ENCODE assay signal across 15 cellular contexts in genomic region chr16:67987460-67988160, GRCh38. TPM values are rescaled to one million over a fixed set of nuclear protein-coding genes. Genes with fewer than 3 reads are reported as not detected.
DNase-seq lines count a peak whose midpoint lies in the region; ATAC-seq lines count a peak whose summit lies in the region.
"Had no signal": no experiment of that assay in that cellular context is flagged by ENCODE, and none has a peak within 500 bp of the region (broad histone marks: within the 10 kb centered on the region; RNA-seq: fewer than 3 reads in every experiment).

No MANE protein-coding gene starts in this region.

- no peak for DNase-seq in activated CD4-positive, alpha-beta T cell treated with anti-CD3 and anti-CD28 coated beads for 36 hours
- no peak for DNase-seq in activated CD4-positive, alpha-beta T cell treated with anti-CD3 and anti-CD28 coated beads, Interleukin-2, amount 50 U/mL, for 48 hours
- DNase-seq in right cardiac atrium: peak; percentile 47 to 65 (median 58)
- DNase-seq in renal cortical epithelial cell (ENCODE audit: low read depth): peak; percentile 19
- DNase-seq in stimulated activated CD4-positive, alpha-beta T cell treated with anti-CD3 and anti-CD28 coated beads, Interleukin-4, amount 100 ng/mL, for 1 hour: no peak
- DNase-seq in stimulated activated naive CD4-positive, alpha-beta T cell treated with Interleukin-2 at 50 U/mL for 16 hours (lab: John Stamatoyannopoulos, UW): no peak
- no peak for DNase-seq in HPDE6-E6E7 (ENCODE audit: extremely low spot score)
- DNase-seq: DMS53, foreskin fibroblast, left lung, NCI-H1105 treated with DMSO at 0.1 percent for 48 hours, sigmoid colon had no signal

- no peaks in the 10 kb centered on the region for H3K27me3 Mint-ChIP-seq in activated CD4-positive, alpha-beta T cell treated with anti-CD3 and anti-CD28 coated beads for 36 hours
- H3K27me3 Mint-ChIP-seq in activated T-helper 17 cell treated with anti-CD3 and anti-CD28 coated beads, Interleukin-2, amount 50 U/mL, for 72 hours: no peaks in the 10 kb centered on the region

- CTCF ChIA-PET in activated CD4-positive, alpha-beta T cell treated with anti-CD3 and anti-CD28 coated beads for 36 hours (lab: Charles Lee): interaction anchor here (0.6 to 1.4 kb wide), 5 partner anchors 11 to 138 kb away, joined by 3 to 5 read pairs (median 3); partner anchors contain the start of genes CTRL and DPEP2

- peak overlapping the region; percentile 9 for H3K27ac ChIP-seq in right cardiac atrium (ENCODE audit: low read length)
- H3K27ac ChIP-seq: sigmoid colon had no signal

- H3K4me1 Mint-ChIP-seq in activated CD4-positive, alpha-beta T cell treated with anti-CD3 and anti-CD28 coated beads for 36 hours: peaks cover 28% of the 10 kb centered on the region
- peaks cover 12% of the 10 kb centered on the region for H3K4me1 Mint-ChIP-seq in activated T-helper 17 cell treated with anti-CD3 and anti-CD28 coated beads, Interleukin-2, amount 50 U/mL, for 72 hours

- no peak overlapping the region for H3K4me3 ChIP-seq in right cardiac atrium (ENCODE audit: low read length)
- H3K4me3 ChIP-seq: left lung, sigmoid colon had no signal

- H3K9me3 Mint-ChIP-seq in activated CD4-positive, alpha-beta T cell treated with anti-CD3 and anti-CD28 coated beads for 36 hours (ENCODE audit: low read depth): no peaks in the 10 kb centered on the region
- H3K9me3 Mint-ChIP-seq in activated T-helper 17 cell treated with anti-CD3 and anti-CD28 coated beads, Interleukin-2, amount 50 U/mL, for 72 hours: no peaks in the 10 kb centered on the region

- no peaks in the 10 kb centered on the region for H3K36me3 Mint-ChIP-seq in activated CD4-positive, alpha-beta T cell treated with anti-CD3 and anti-CD28 coated beads for 36 hours (ENCODE audit: low read depth)
- no peaks in the 10 kb centered on the region for H3K36me3 Mint-ChIP-seq in activated T-helper 17 cell treated with anti-CD3 and anti-CD28 coated beads, Interleukin-2, amount 50 U/mL, for 72 hours (ENCODE audit: low read depth)

- peak overlapping the region; percentile 1 for H3K27ac Mint-ChIP-seq in activated CD4-positive, alpha-beta T cell treated with anti-CD3 and anti-CD28 coated beads for 36 hours
- peak overlapping the region; percentile 86 for H3K27ac Mint-ChIP-seq in activated T-helper 17 cell treated with anti-CD3 and anti-CD28 coated beads, Interleukin-2, amount 50 U/mL, for 72 hours

- 55% methylated on average over 11 of the region's 11 CpGs for WGBS in right cardiac atrium

- ATAC-seq in activated CD4-positive, alpha-beta T cell treated with anti-CD3 and anti-CD28 coated beads for 36 hours: no peak
- ATAC-seq in activated T-helper 17 cell treated with anti-CD3 and anti-CD28 coated beads, Interleukin-2, amount 50 U/mL, for 72 hours (replicated peaks): no peak
- ATAC-seq in right cardiac atrium: peak; percentile 68 to 78
- ATAC-seq: left lung had no signal

- H3K9me3 ChIP-seq in right cardiac atrium (ENCODE audit: control insufficient read depth, low read length): no peaks in the 10 kb centered on the region
- H3K9me3 ChIP-seq: left lung, sigmoid colon had no signal

- peaks cover 4% of the 10 kb centered on the region for H3K4me1 ChIP-seq in right cardiac atrium (ENCODE audit: control insufficient read depth, insufficient read depth, low read length)
- H3K4me1 ChIP-seq: sigmoid colon had no signal

- H3K27me3 ChIP-seq in right cardiac atrium (ENCODE audit: control insufficient read depth, insufficient read depth): no peaks in the 10 kb centered on the region
- H3K27me3 ChIP-seq: left lung, sigmoid colon had no signal

- intact Hi-C loops in activated CD4-positive, alpha-beta T cell treated with anti-CD3 and anti-CD28 coated beads for 36 hours (cut with DNase I, micrococcal nuclease): no loop called here
- intact Hi-C loops in right cardiac atrium (cut with DNase I): loop anchor here in 1 of 4 donors (10.0 kb wide), 1 partner anchor 57 kb away; no protein-coding TSS in a partner anchor

- POLR2A ChIA-PET in activated CD4-positive, alpha-beta T cell treated with anti-CD3 and anti-CD28 coated beads for 36 hours (lab: Charles Lee): interaction anchor here (1.3 kb wide), 1 partner anchor 12 kb away, joined by 3 read pairs; the partner anchor contains the start of gene DPEP2

- H3K4me3 Mint-ChIP-seq in activated CD4-positive, alpha-beta T cell treated with anti-CD3 and anti-CD28 coated beads for 36 hours: no peak overlapping the region
- H3K4me3 Mint-ChIP-seq in activated T-helper 17 cell treated with anti-CD3 and anti-CD28 coated beads, Interleukin-2, amount 50 U/mL, for 72 hours: no peak overlapping the region

RNA-seq across cellular contexts. Expression of gene DPEP3, which starts 7.3 kb away (rescaled TPM):
- under 1 TPM in 1 of 2 experiments, not detected in 1; 0.11 TPM for total RNA-seq in activated CD4-positive, alpha-beta T cell treated with anti-CD3 and anti-CD28 coated beads for 36 hours
- total RNA-seq in activated T-helper 17 cell treated with anti-CD3 and anti-CD28 coated beads, Interleukin-2, amount 50 U/mL, for 72 hours: under 1 TPM in 1 of 2 donors, not detected in 1; 0.19 TPM
- not detected for total RNA-seq in right cardiac atrium
- polyA plus RNA-seq in right cardiac atrium: not detected
- not detected in 2 replicates for total RNA-seq in renal cortical epithelial cell
- total RNA-seq: A172 had no signal

RNA-seq across cellular contexts. Expression of gene DPEP2, which starts 11.7 kb away (rescaled TPM):
- 1 to 10 TPM; 3.2 to 3.8 TPM for total RNA-seq in activated CD4-positive, alpha-beta T cell treated with anti-CD3 and anti-CD28 coated beads for 36 hours
- total RNA-seq in activated T-helper 17 cell treated with anti-CD3 and anti-CD28 coated beads, Interleukin-2, amount 50 U/mL, for 72 hours: 1 to 10 TPM; 2.8 to 7.3 TPM
- total RNA-seq in right cardiac atrium: 1 to 10 TPM; 1.2 to 2.7 (median 1.8) TPM
- 1.5 TPM for polyA plus RNA-seq in right cardiac atrium
- total RNA-seq in renal cortical epithelial cell: not detected in 2 replicates
- total RNA-seq: A172 had no signal

RNA-seq across cellular contexts. Expression of gene SLC12A4, which starts 19.2 kb away (rescaled TPM):
- 10 to 100 TPM; 21.8 to 25.8 TPM for total RNA-seq in activated CD4-positive, alpha-beta T cell treated with anti-CD3 and anti-CD28 coated beads for 36 hours
- 10 to 100 TPM; 34.6 to 47.0 TPM for total RNA-seq in activated T-helper 17 cell treated with anti-CD3 and anti-CD28 coated beads, Interleukin-2, amount 50 U/mL, for 72 hours
- total RNA-seq in right cardiac atrium (100 to 1,000 TPM in 1 of 4 donors, 10 to 100 TPM in 3; 64.6 to 114 (median 66.8) TPM), renal cortical epithelial cell (42.0 and 104 TPM in 2 replicates)
- 49.3 TPM for polyA plus RNA-seq in right cardiac atrium

RNA-seq across cellular contexts. Expression of gene DPEP2NB, which starts 28.1 kb away (rescaled TPM):
- total RNA-seq in activated CD4-positive, alpha-beta T cell treated with anti-CD3 and anti-CD28 coated beads for 36 hours: not detected
- not detected for total RNA-seq in activated T-helper 17 cell treated with anti-CD3 and anti-CD28 coated beads, Interleukin-2, amount 50 U/mL, for 72 hours
- not detected for total RNA-seq in right cardiac atrium
- polyA plus RNA-seq in right cardiac atrium: not detected
- not detected in 2 replicates for total RNA-seq in renal cortical epithelial cell
- total RNA-seq: A172; left lung; sigmoid colon; T-helper 1 cell treated with Interleukin-12 subunit alpha and Interleukin-12 subunit beta and Interleukin-4 antibody, amounts not matched to agents 30 ng/mL and 1 ng/mL, for 36 hours had no signal
- polyA plus RNA-seq: sigmoid colon had no signal

RNA-seq across cellular contexts. Expression of gene DDX28, which starts 35.4 kb away (rescaled TPM):
- total RNA-seq in activated CD4-positive, alpha-beta T cell treated with anti-CD3 and anti-CD28 coated beads for 36 hours: 10 to 100 TPM; 13.7 to 17.1 TPM
- total RNA-seq in activated T-helper 17 cell treated with anti-CD3 and anti-CD28 coated beads, Interleukin-2, amount 50 U/mL, for 72 hours: 10 to 100 TPM in 1 of 2 donors, 1 to 10 TPM in 1; 7.2 to 18.7 TPM
- total RNA-seq in right cardiac atrium: 1 to 10 TPM; 6.7 to 7.8 (median 7.4) TPM
- 8.4 TPM for polyA plus RNA-seq in right cardiac atrium
- total RNA-seq in renal cortical epithelial cell: 12.9 TPM in 2 replicates

Comparison
In these comparisons a context has a peak if more than half of its experiments do, and no peak if none do; other contexts are left out.
1. ATAC-seq: peak in right cardiac atrium (2 of 2); none in activated CD4-positive, alpha-beta T cell treated with anti-CD3 and anti-CD28 coated beads for 36 hours (single experiment) and activated T-helper 17 cell treated with anti-CD3 and anti-CD28 coated beads, Interleukin-2, amount 50 U/mL, for 72 hours (single experiment).
2. DNase-seq: peak in right cardiac atrium (3 of 3) and renal cortical epithelial cell (single experiment); none in activated CD4-positive, alpha-beta T cell treated with anti-CD3 and anti-CD28 coated beads for 36 hours (single experiment), activated CD4-positive, alpha-beta T cell treated with anti-CD3 and anti-CD28 coated beads, Interleukin-2, amount 50 U/mL, for 48 hours (0 of 2), stimulated activated CD4-positive, alpha-beta T cell treated with anti-CD3 and anti-CD28 coated beads, Interleukin-4, amount 100 ng/mL, for 1 hour (single experiment), stimulated activated naive CD4-positive, alpha-beta T cell treated with Interleukin-2 at 50 U/mL for 16 hours (single experiment) and HPDE6-E6E7 (single experiment).